21 cellular contexts compared by ENCODE assay signal in the genomic region with DNA sequence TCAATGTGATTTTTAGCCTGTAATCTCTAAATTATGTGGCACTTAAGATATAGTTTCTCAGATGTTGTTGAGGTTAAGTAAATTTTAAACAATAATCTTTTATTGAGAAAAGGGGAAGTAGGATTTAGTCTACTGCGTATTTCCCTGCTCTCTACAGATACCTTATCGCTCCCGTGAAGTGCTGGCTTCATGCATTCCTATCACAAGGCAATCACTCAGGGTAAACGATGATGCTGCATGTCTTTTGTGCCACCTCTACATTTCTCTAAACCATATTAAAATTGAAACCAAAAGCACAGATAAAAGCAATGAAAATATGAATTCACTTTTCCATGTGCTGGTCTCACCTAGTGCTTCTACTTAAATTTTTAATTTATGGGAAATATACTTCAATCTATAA.
DNase-seq lines count a peak whose midpoint lies in the region; ATAC-seq lines count a peak whose summit lies in the region.
"Had no signal": no experiment of that assay in that cellular context is flagged by ENCODE, and none has a peak within 500 bp of the region (broad histone marks: within the 10 kb centered on the region; RNA-seq: fewer than 3 reads in every experiment).

No MANE protein-coding gene starts in this region.

- peak; percentile 47 for ATAC-seq in GM21381 (IDR thresholded peaks at IDR 0.05; ENCODE audit: unreplicated experiment)
- peak; percentile 64 for ATAC-seq in memory B cell (ENCODE audit: low read depth)
- ATAC-seq: activated T-helper 17 cell treated with anti-CD3 and anti-CD28 coated beads, Interleukin-2, amount 50 U/mL, for 72 hours had no signal

- peak overlapping the region; percentile 5 for H3K4me3 Mint-ChIP-seq in memory B cell
- H3K4me3 Mint-ChIP-seq: activated CD4-positive, alpha-beta memory T cell treated with anti-CD3 and anti-CD28 coated beads for 36 hours; activated T-helper 17 cell treated with anti-CD3 and anti-CD28 coated beads, Interleukin-2, amount 50 U/mL, for 72 hours; neural crest cell had no signal

- peaks cover 3% of the 10 kb centered on the region for H3K27me3 Mint-ChIP-seq in memory B cell

- H3K9me3 Mint-ChIP-seq in memory B cell: no peaks in the 10 kb centered on the region
- H3K9me3 Mint-ChIP-seq: activated CD4-positive, alpha-beta memory T cell treated with anti-CD3 and anti-CD28 coated beads for 36 hours; activated T-helper 17 cell treated with anti-CD3 and anti-CD28 coated beads, Interleukin-2, amount 50 U/mL, for 72 hours; neural crest cell had no signal

- no peak overlapping the region for H3K27ac Mint-ChIP-seq in memory B cell
- H3K27ac Mint-ChIP-seq: activated CD4-positive, alpha-beta memory T cell treated with anti-CD3 and anti-CD28 coated beads for 36 hours; activated T-helper 17 cell treated with anti-CD3 and anti-CD28 coated beads, Interleukin-2, amount 50 U/mL, for 72 hours had no signal

- peaks cover 2% of the 10 kb centered on the region for H3K4me1 Mint-ChIP-seq in memory B cell
- H3K4me1 Mint-ChIP-seq: activated T-helper 17 cell treated with anti-CD3 and anti-CD28 coated beads, Interleukin-2, amount 50 U/mL, for 72 hours; neural crest cell had no signal

- no peaks in the 10 kb centered on the region for H3K36me3 Mint-ChIP-seq in memory B cell
- H3K36me3 Mint-ChIP-seq: activated CD4-positive, alpha-beta memory T cell treated with anti-CD3 and anti-CD28 coated beads for 36 hours had no signal

- DNase-seq in NOMO-1 treated with DMSO at 0.1 percent for 48 hours (lab: John Stamatoyannopoulos, UW; ENCODE audit: unreplicated experiment) (peak; percentile 19), NOMO-1 treated with dmso at 0.1 percent for 144 hours (lab: John Stamatoyannopoulos, UW; ENCODE audit: unreplicated experiment) (no peak), HUDEP-2 (lab: John Stamatoyannopoulos, UW; ENCODE audit: unreplicated experiment in 76 of 76) (peak in 39 of 76 experiments; percentile 1 to 67 (median 25)), memory B cell (ENCODE audit: low spot score in 2 of 2) (no peak), hippocampal formation (lab: John Stamatoyannopoulos, UW) (no peak), SW480 (ENCODE audit: low spot score) (no peak)
- no peak for DNase-seq in stimulated activated CD4-positive, alpha-beta T cell treated with anti-CD3 and anti-CD28 coated beads, Interleukin-12 subunit alpha, Interleukin-12 subunit beta, amount 100 ng/mL, for 4 hours
- DNase-seq: 8988T; activated CD4-positive, alpha-beta memory T cell treated with anti-CD3 and anti-CD28 coated beads for 36 hours; amniotic stem cell; C1 segment of cervical spinal cord; DMS53; NCI-H1930; NCI-H510A; SJCRH30; stimulated activated naive CD4-positive, alpha-beta T cell; T-helper 9 cell; upper lobe of left lung had no signal

Comparison
In these comparisons a context has a peak if more than half of its experiments do, and no peak if none do; other contexts are left out.
1. DNase-seq: peak in NOMO-1 treated with DMSO at 0.1 percent for 48 hours (single experiment) and HUDEP-2 (39 of 76); none in NOMO-1 treated with dmso at 0.1 percent for 144 hours (single experiment), memory B cell (0 of 2), hippocampal formation (0 of 2), stimulated activated CD4-positive, alpha-beta T cell treated with anti-CD3 and anti-CD28 coated beads, Interleukin-12 subunit alpha, Interleukin-12 subunit beta, amount 100 ng/mL, for 4 hours (single experiment) and SW480 (single experiment).